29 cellular contexts compared by ENCODE assay signal in the genomic region with DNA sequence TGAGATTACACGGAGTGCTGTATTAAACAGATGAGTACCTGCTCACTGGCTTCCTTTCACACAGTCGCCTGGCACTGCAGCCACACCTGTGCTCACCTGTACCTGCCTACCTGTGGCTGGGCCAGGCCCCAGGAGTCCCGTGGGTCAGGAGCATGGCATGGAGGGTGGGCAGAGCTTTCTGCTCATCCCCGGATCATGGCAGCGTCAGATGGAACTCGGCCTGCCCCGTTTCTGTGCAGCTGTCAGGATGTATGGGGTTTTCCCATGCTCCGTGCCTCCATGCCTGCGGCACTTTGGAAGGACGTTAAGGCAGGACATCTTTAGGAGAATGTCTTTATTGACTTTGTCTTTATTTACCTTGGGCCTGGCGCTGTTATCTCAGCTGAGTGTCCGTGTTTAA.
"Had no signal": no experiment of that assay in that cellular context is flagged by ENCODE, and none has a peak within 500 bp of the region (broad histone marks: within the 10 kb centered on the region; RNA-seq: fewer than 3 reads in every experiment).

No MANE protein-coding gene starts in this region.

- H3K27ac Mint-ChIP-seq: memory B cell; natural killer cell treated with Interleukin-12 subunit alpha and Interleukin-12 subunit beta and Interleukin-15 and Interleukin-18, amount 100 ng/mL, for 72 hours; neural progenitor cell; stimulated activated naive CD8-positive, alpha-beta T cell treated with anti-CD3 and anti-CD28 coated beads, Interleukin-15, amount 100 ng/mL, for 72 hours had no signal

- ATAC-seq: foreskin keratinocyte; heart right ventricle; left ventricle myocardium superior; mucosa of descending colon; natural killer cell treated with Interleukin-12 subunit alpha and Interleukin-12 subunit beta and Interleukin-15 and Interleukin-18, amount 100 ng/mL, for 72 hours; sciatic nerve; stimulated activated naive CD8-positive, alpha-beta T cell treated with anti-CD3 and anti-CD28 coated beads, Interleukin-15, amount 100 ng/mL, for 72 hours; upper lobe of right lung had no signal

- H3K9me3 Mint-ChIP-seq: memory B cell; natural killer cell treated with Interleukin-12 subunit alpha and Interleukin-12 subunit beta and Interleukin-15 and Interleukin-18, amount 100 ng/mL, for 72 hours had no signal

- H3K27me3 Mint-ChIP-seq: memory B cell; naive B cell; natural killer cell treated with Interleukin-12 subunit alpha and Interleukin-12 subunit beta and Interleukin-15 and Interleukin-18, amount 100 ng/mL, for 72 hours; stimulated activated naive CD8-positive, alpha-beta T cell treated with anti-CD3 and anti-CD28 coated beads, Interleukin-15, amount 100 ng/mL, for 72 hours had no signal

- H3K36me3 ChIP-seq: esophagus muscularis mucosa, heart right ventricle, neural progenitor cell, prostate gland, right atrium auricular region, suprapubic skin, transverse colon, upper lobe of right lung, uterus had no signal

- H3K4me3 ChIP-seq: coronary artery, esophagus muscularis mucosa, heart right ventricle, lung, mucosa of descending colon, neural progenitor cell, prostate gland, right atrium auricular region, smooth muscle cell, suprapubic skin, transverse colon, upper lobe of right lung, uterus had no signal

- H3K4me1 Mint-ChIP-seq: neural progenitor cell had no signal

- H3K36me3 Mint-ChIP-seq: neural progenitor cell had no signal

- H3K4me1 ChIP-seq: esophagus muscularis mucosa, foreskin keratinocyte, heart right ventricle, prostate gland, right atrium auricular region, suprapubic skin, transverse colon, upper lobe of right lung, uterus had no signal

- DNase-seq: dermis blood vessel endothelial cell; effector memory CD4-positive, alpha-beta T cell; foreskin keratinocyte; glutamatergic neuron; heart right ventricle; left ventricle myocardium superior; mucosa of descending colon; naive B cell; nucleus accumbens; stimulated activated CD4-positive, alpha-beta T cell treated with anti-CD3 and anti-CD28 coated beads, Interleukin-12 subunit alpha, Interleukin-12 subunit beta, amount 100 ng/mL, for 4 hours; stimulated activated CD4-positive, alpha-beta T cell treated with anti-CD3 and anti-CD28 coated beads, Interleukin-1b, Interleukin-23, amount 100 ng/mL, for 48 hours; stimulated activated CD4-positive, alpha-beta T cell treated with anti-CD3 and anti-CD28 coated beads, Interleukin-4, amount 100 ng/mL, for 1 hour; stimulated activated CD8-positive, alpha-beta memory T cell treated with anti-CD3 and anti-CD28 coated beads, Interleukin-4, amount 100 ng/mL, for 48 hours; stimulated activated naive CD4-positive, alpha-beta T cell; stimulated activated naive CD8-positive, alpha-beta T cell treated with anti-CD3 and anti-CD28 coated beads, Interleukin-15, amount 100 ng/mL, for 72 hours; transverse colon; upper lobe of right lung; uterus had no signal

- H3K9me3 ChIP-seq: esophagus muscularis mucosa, mucosa of descending colon, prostate gland, right atrium auricular region, suprapubic skin, transverse colon, upper lobe of right lung, uterus had no signal

- H3K4me3 Mint-ChIP-seq: memory B cell; natural killer cell treated with Interleukin-12 subunit alpha and Interleukin-12 subunit beta and Interleukin-15 and Interleukin-18, amount 100 ng/mL, for 72 hours; neural progenitor cell; stimulated activated naive CD8-positive, alpha-beta T cell treated with anti-CD3 and anti-CD28 coated beads, Interleukin-15, amount 100 ng/mL, for 72 hours had no signal

- H3K27ac ChIP-seq: coronary artery, esophagus muscularis mucosa, foreskin keratinocyte, heart right ventricle, neural progenitor cell, prostate gland, right atrium auricular region, suprapubic skin, transverse colon, upper lobe of right lung, uterus had no signal

- H3K27me3 ChIP-seq: esophagus muscularis mucosa, foreskin keratinocyte, heart right ventricle, neural progenitor cell, right atrium auricular region, suprapubic skin, transverse colon, upper lobe of right lung, uterus had no signal
